ENCODE assay signal across 1 cellular context in genomic region chr3:49856181-49857005, GRCh38.
TF ChIP-seq lines count a peak whose summit lies in the region.

Gene TRAIP (minus strand): TSS chr3:49856564. CDS start chr3:49856453, 111 bp downstream.

TF ChIP-seq in HepG2, 621 proteins besides CTCF, POLR2A, EP300 and RAD21 (continued from another document and continues in another):
- TF ChIP-seq RFXAP (CRISPR knock-in tag; IDR thresholded peaks at IDR 0.05; ENCODE audit: borderline replicate concordance) (no peak), XRCC5 (optimal IDR thresholded peaks at IDR 0.05; ENCODE audit: low read length) (peak; percentile 42), ZBTB20 (CRISPR knock-in tag; IDR thresholded peaks at IDR 0.05; ENCODE audit: borderline replicate concordance, low read depth) (no peak), ZBTB37 (CRISPR knock-in tag; IDR thresholded peaks at IDR 0.05) (no peak), REPIN1 (CRISPR knock-in tag; IDR thresholded peaks at IDR 0.05; ENCODE audit: borderline replicate concordance, low read depth) (peak; percentile 81), FOXA1 (IDR thresholded peaks at IDR 0.05) (no peak), FOXA1 (CRISPR knock-in tag; IDR thresholded peaks at IDR 0.05) (no peak), STAT5B (CRISPR knock-in tag; IDR thresholded peaks at IDR 0.05) (no peak), NKX3-1 (CRISPR knock-in tag; IDR thresholded peaks at IDR 0.05) (no peak), ZNF703 (CRISPR knock-in tag; IDR thresholded peaks at IDR 0.05; ENCODE audit: borderline replicate concordance) (no peak), MBNL3 (CRISPR knock-in tag; conservative IDR thresholded peaks at IDR 0.05) (no peak), HMG20A (CRISPR knock-in tag; IDR thresholded peaks at IDR 0.05; ENCODE audit: borderline replicate concordance) (no peak), ATF3 (CRISPR knock-in tag; IDR thresholded peaks at IDR 0.05) (no peak), ZNF570 (CRISPR knock-in tag; IDR thresholded peaks at IDR 0.05; ENCODE audit: borderline replicate concordance) (no peak), ZNF142 (CRISPR knock-in tag; IDR thresholded peaks at IDR 0.05) (no peak), ZNF44 (CRISPR knock-in tag; IDR thresholded peaks at IDR 0.05) (no peak), ZNF788 (CRISPR knock-in tag; IDR thresholded peaks at IDR 0.05; ENCODE audit: borderline replicate concordance) (no peak; the same call in 1 of the 2 replicates), CREB1 (IDR thresholded peaks at IDR 0.05) (peak; percentile 88), CREB1 (CRISPR knock-in tag; IDR thresholded peaks at IDR 0.05) (peak; percentile 97), HMGXB4 (CRISPR knock-in tag; IDR thresholded peaks at IDR 0.05; ENCODE audit: borderline replicate concordance in 1 of 2, low read depth in 1 of 2) (no peak), GPN1 (CRISPR knock-in tag; IDR thresholded peaks at IDR 0.05; ENCODE audit: borderline replicate concordance) (no peak), REXO4 (CRISPR knock-in tag; IDR thresholded peaks at IDR 0.05; ENCODE audit: borderline replicate concordance) (no peak), ZMYM2 (CRISPR knock-in tag; IDR thresholded peaks at IDR 0.05) (no peak), ONECUT2 (CRISPR knock-in tag; IDR thresholded peaks at IDR 0.05) (no peak), ZFP1 (CRISPR knock-in tag; IDR thresholded peaks at IDR 0.05) (no peak), JUNB (CRISPR knock-in tag; IDR thresholded peaks at IDR 0.05; ENCODE audit: borderline replicate concordance) (no peak), ZNF580 (CRISPR knock-in tag; IDR thresholded peaks at IDR 0.05; ENCODE audit: borderline replicate concordance, low read depth) (peak; percentile 44; the same call in 1 of the 2 replicates), DPF2 (CRISPR knock-in tag; IDR thresholded peaks at IDR 0.05; ENCODE audit: borderline replicate concordance, low read depth) (no peak), RBAK (CRISPR knock-in tag; IDR thresholded peaks at IDR 0.05) (no peak), SP5 (CRISPR knock-in tag; IDR thresholded peaks at IDR 0.05; ENCODE audit: borderline replicate concordance, low read depth) (peak; percentile 80), ZNF34 (CRISPR knock-in tag; IDR thresholded peaks at IDR 0.05; ENCODE audit: borderline replicate concordance) (no peak), ZNF616 (CRISPR knock-in tag; IDR thresholded peaks at IDR 0.05; ENCODE audit: low read depth) (peak; percentile 74; the same call in 1 of the 2 replicates), SIX1 (CRISPR knock-in tag; IDR thresholded peaks at IDR 0.05; ENCODE audit: borderline replicate concordance) (no peak), CEBPB (IDR thresholded peaks at IDR 0.05; ENCODE audit: borderline replicate concordance, low read depth, low read length) (no peak), JUND (CRISPR knock-in tag; IDR thresholded peaks at IDR 0.05) (no peak), NFIB (CRISPR knock-in tag; IDR thresholded peaks at IDR 0.05; ENCODE audit: borderline replicate concordance) (no peak), SMYD3 (CRISPR knock-in tag; IDR thresholded peaks at IDR 0.05) (peak; percentile 26; the same call in 1 of the 2 replicates), ZNF24 (IDR thresholded peaks at IDR 0.05) (no peak), CERS6 (CRISPR knock-in tag; IDR thresholded peaks at IDR 0.05) (no peak), ZNF251 (CRISPR knock-in tag; IDR thresholded peaks at IDR 0.05) (no peak), HOXA3 (CRISPR knock-in tag; IDR thresholded peaks at IDR 0.05) (peak; percentile 82), ZFP36 (IDR thresholded peaks at IDR 0.05; ENCODE audit: borderline replicate concordance, low read depth, low read length, partially characterized antibody) (no peak), GZF1 (CRISPR knock-in tag; IDR thresholded peaks at IDR 0.05) (no peak), RFX5 (IDR thresholded peaks at IDR 0.05; ENCODE audit: low read depth, low read length) (no peak; the same call in 1 of the 2 replicates), ZNF33A (CRISPR knock-in tag; IDR thresholded peaks at IDR 0.05; ENCODE audit: borderline replicate concordance) (no peak), ZNF619 (CRISPR knock-in tag; IDR thresholded peaks at IDR 0.05) (no peak), ZNF563 (CRISPR knock-in tag; IDR thresholded peaks at IDR 0.05) (peak; percentile 28; the same call in 1 of the 2 replicates), SSRP1 (CRISPR knock-in tag; IDR thresholded peaks at IDR 0.05) (no peak)
- TF ChIP-seq, protein P1, sequence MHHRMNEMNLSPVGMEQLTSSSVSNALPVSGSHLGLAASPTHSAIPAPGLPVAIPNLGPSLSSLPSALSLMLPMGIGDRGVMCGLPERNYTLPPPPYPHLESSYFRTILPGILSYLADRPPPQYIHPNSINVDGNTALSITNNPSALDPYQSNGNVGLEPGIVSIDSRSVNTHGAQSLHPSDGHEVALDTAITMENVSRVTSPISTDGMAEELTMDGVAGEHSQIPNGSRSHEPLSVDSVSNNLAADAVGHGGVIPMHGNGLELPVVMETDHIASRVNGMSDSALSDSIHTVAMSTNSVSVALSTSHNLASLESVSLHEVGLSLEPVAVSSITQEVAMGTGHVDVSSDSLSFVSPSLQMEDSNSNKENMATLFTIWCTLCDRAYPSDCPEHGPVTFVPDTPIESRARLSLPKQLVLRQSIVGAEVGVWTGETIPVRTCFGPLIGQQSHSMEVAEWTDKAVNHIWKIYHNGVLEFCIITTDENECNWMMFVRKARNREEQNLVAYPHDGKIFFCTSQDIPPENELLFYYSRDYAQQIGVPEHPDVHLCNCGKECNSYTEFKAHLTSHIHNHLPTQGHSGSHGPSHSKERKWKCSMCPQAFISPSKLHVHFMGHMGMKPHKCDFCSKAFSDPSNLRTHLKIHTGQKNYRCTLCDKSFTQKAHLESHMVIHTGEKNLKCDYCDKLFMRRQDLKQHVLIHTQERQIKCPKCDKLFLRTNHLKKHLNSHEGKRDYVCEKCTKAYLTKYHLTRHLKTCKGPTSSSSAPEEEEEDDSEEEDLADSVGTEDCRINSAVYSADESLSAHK (CRISPR knock-in tag; IDR thresholded peaks at IDR 0.05; ENCODE audit: borderline replicate concordance), result no peak
- TF ChIP-seq, protein P2, sequence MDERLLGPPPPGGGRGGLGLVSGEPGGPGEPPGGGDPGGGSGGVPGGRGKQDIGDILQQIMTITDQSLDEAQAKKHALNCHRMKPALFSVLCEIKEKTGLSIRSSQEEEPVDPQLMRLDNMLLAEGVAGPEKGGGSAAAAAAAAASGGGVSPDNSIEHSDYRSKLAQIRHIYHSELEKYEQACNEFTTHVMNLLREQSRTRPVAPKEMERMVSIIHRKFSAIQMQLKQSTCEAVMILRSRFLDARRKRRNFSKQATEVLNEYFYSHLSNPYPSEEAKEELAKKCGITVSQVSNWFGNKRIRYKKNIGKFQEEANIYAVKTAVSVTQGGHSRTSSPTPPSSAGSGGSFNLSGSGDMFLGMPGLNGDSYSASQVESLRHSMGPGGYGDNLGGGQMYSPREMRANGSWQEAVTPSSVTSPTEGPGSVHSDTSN (CRISPR knock-in tag; IDR thresholded peaks at IDR 0.05), result no peak
